8 cellular contexts compared by ENCODE assay signal in the genomic region with DNA sequence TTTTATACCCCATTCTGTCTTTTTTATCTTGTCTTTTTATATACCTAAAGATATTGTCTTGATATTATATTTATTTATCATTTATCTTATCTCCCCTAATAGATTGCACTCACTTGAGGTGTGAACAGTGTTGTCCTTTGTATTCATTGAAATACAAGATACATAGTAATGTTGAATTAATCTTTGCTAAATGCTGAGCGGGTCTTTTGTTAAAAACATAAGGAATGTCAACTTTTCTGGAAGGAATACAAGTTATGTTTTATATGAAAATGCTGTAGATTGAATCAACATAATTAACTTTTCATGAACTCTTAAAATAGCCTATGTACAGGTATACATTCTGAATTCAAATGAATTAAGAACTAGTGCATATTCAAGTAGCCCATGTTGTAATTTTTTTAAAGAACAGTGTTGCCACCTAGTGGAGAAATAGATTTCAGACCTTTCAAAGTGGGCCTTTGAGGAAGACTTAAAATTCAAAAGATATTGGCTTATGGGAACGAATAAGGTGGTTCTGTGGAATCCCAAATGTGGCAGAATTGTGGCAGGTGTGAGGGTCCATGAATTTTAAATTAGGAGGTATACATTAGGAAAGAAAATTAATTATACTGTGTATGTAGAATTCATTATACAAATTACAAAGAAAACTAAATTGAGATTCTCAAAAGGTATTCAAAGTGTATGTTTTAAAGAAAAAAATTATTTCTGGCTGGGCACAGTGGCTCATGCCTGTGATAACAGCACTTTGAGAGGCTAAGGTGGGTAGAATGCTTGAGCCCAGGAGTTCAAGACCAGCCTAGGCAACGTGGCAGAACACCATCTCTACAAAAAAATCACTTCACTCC. TPM values are rescaled to one million over a fixed set of nuclear protein-coding genes. Genes with fewer than 3 reads are reported as not detected.
DNase-seq lines count a peak whose midpoint lies in the region; ATAC-seq, FAIRE-seq and TF ChIP-seq lines count a peak whose summit lies in the region.

No MANE protein-coding gene starts in this region.

- H3K9me3 ChIP-seq in CD8-positive, alpha-beta T cell (ENCODE audit: low read length) = no peaks in the 10 kb centered on the region
- H3K9me3 ChIP-seq in GM12878 (replicated peaks; ENCODE audit: control insufficient read depth, insufficient read depth, low read length) (no peaks in the 10 kb centered on the region), vagina (no peaks in the 10 kb centered on the region)

- POLR2A ChIA-PET in CD8-positive, alpha-beta T cell (lab: Charles Lee) = no interaction called here
- POLR2A ChIA-PET in GM12878 (lab: Charles Lee) = no interaction called here

- H3K4me3 ChIP-seq in CD8-positive, alpha-beta T cell (ENCODE audit: low read depth, low read length) = no peak overlapping the region
- H3K4me3 ChIP-seq in GM12878 (no peak overlapping the region), vagina (no peak overlapping the region)

- peak; percentile 70 for TF ChIP-seq RAD21 in GM12878 (IDR thresholded peaks at IDR 0.05; ENCODE audit: insufficient read depth, low read depth, low read length)

- RAD21 ChIA-PET in GM12878 (lab: Charles Lee; ENCODE audit: unreplicated experiment) = interaction anchor here (1.0 to 1.6 kb wide), 2 partner anchors 11 to 208 kb away, joined by 4 read pairs; no protein-coding TSS in a partner anchor

- H3K36me3 ChIP-seq in CD8-positive, alpha-beta T cell (ENCODE audit: insufficient read depth, low read length) = no peaks in the 10 kb centered on the region
- H3K36me3 ChIP-seq in GM12878 (ENCODE audit: control insufficient read depth in 2 of 2, insufficient read depth in 2 of 2, low read length in 1 of 2) (no peaks in the 10 kb centered on the region), vagina (no peaks in the 10 kb centered on the region)

- H3K4me3 Mint-ChIP-seq in CD8-positive, alpha-beta T cell = no peak overlapping the region

- no TSS peak for BruUV-seq in GM12878 (replicated peaks; lab: Mats Ljungman, UMichigan)

- H3K27me3 Mint-ChIP-seq in CD8-positive, alpha-beta T cell (ENCODE audit: low read depth) = no peaks in the 10 kb centered on the region

- in situ Hi-C loops in GM12878 (cut with MboI) = loop anchor here (25.0 kb wide), 1 partner anchor 301 kb away; no protein-coding TSS in a partner anchor

- 51% methylated on average over 3 of the region's 3 CpGs for WGBS in GM12878 (ENCODE audit: insufficient coverage, insufficient replicate concordance, low lambda C conversion rate, missing lambda C conversion rate)

- TF ChIP-seq CTCF in CD8-positive, alpha-beta T cell (IDR thresholded peaks at IDR 0.05) = peak; percentile 88
- TF ChIP-seq CTCF in GM12878 (IDR thresholded peaks at IDR 0.05 in 2 of 3, conservative IDR thresholded peaks at IDR 0.05 in 1 of 3; ENCODE audit: control insufficient read depth in 2 of 3, extremely low read depth in 1 of 3, insufficient read depth in 1 of 3, low read depth in 3 of 3, low read length in 3 of 3) = peak; percentile 42 to 65 (median 59); a peak in 5 of 6 replicates
- peak; percentile 23 to 38 (median 28) for TF ChIP-seq CTCF in vagina (IDR thresholded peaks at IDR 0.05)

- no peak overlapping the region for H3K27ac ChIP-seq in CD8-positive, alpha-beta T cell (ENCODE audit: low read depth, low read length)
- H3K27ac ChIP-seq in GM12878 (ENCODE audit: control insufficient read depth, insufficient read depth) (no peak overlapping the region), vagina (no peak overlapping the region)

- no peak for TF ChIP-seq EP300 in GM12878 (IDR thresholded peaks at IDR 0.05; ENCODE audit: borderline replicate concordance in 1 of 2, control insufficient read depth in 1 of 2, low read depth in 2 of 2, low read length in 2 of 2)

- TF ChIP-seq POLR2A in H54 (IDR thresholded peaks at IDR 0.05; ENCODE audit: low read depth, low read length) (no peak), GM12878 (IDR thresholded peaks at IDR 0.05; ENCODE audit: low read depth, low read length) (no peak), vagina (IDR thresholded peaks at IDR 0.05) (no peak)

- peaks cover 11% of the 10 kb centered on the region for H3K36me3 Mint-ChIP-seq in CD8-positive, alpha-beta T cell

- FAIRE-seq in H54 (lab: Jason Lieb, UNC) = peak; percentile 11
- FAIRE-seq in GM12878 (lab: Jason Lieb, UNC) = peak; percentile 89

- no peak overlapping the region for H3K27ac Mint-ChIP-seq in CD8-positive, alpha-beta T cell

- H2AFZ ChIP-seq in GM12878 (ENCODE audit: control insufficient read depth, low read depth, low read length) = no peak overlapping the region

- CTCF ChIA-PET in CD8-positive, alpha-beta T cell (lab: Charles Lee) = interaction anchor here (0.7 to 1.0 kb wide), 3 partner anchors 17 to 641 kb away, joined by 3 read pairs; no protein-coding TSS in a partner anchor
- CTCF ChIA-PET in GM12878 (lab: Yijun Ruan, JAX) = interaction anchor here (0.9 to 1.9 kb wide), 4 partner anchors 10 to 213 kb away, joined by 3 to 9 read pairs (median 7); a partner anchor contains a TSS

- DNase-seq in CD8-positive, alpha-beta T cell = no peak
- DNase-seq in H54 (ENCODE audit: insufficient read length, low spot score) = peak; percentile 6
- peak; percentile 39 for DNase-seq in NCI-H524 treated with DMSO at 0.1 percent for 48 hours (lab: John Stamatoyannopoulos, UW)
- DNase-seq in GM12878 (ENCODE audit: low read depth, low spot score) = no peak
- peak; percentile 71 for DNase-seq in kidney tubule cell (ENCODE audit: low spot score)
- DNase-seq in vagina (ENCODE audit: extremely low spot score in 2 of 2) = no peak
- no peak for DNase-seq in mucosa of gallbladder (ENCODE audit: low spot score)

- no peaks in the 10 kb centered on the region for H4K20me1 ChIP-seq in GM12878 (ENCODE audit: control insufficient read depth, insufficient read depth)

- SMC1A ChIA-PET in GM12878 (lab: Charles Lee; ENCODE audit: uncharacterized antibody, unreplicated experiment) = interaction anchor here (0.9 kb wide), 1 partner anchor 41 kb away, joined by 3 read pairs; no protein-coding TSS in a partner anchor

- H3K9me3 Mint-ChIP-seq in CD8-positive, alpha-beta T cell = no peaks in the 10 kb centered on the region

- H3K4me1 Mint-ChIP-seq in CD8-positive, alpha-beta T cell (ENCODE audit: low read depth) = no peaks in the 10 kb centered on the region

- intact Hi-C loops in CD8-positive, alpha-beta T cell (cut with DNase I, micrococcal nuclease) = loop anchor here in 1 of 2 experiments (1.0 to 10.0 kb wide), 2 partner anchors 310 to 533 kb away; no protein-coding TSS in a partner anchor
- intact Hi-C loops in GM12878 (cut with micrococcal nuclease; ENCODE audit: unreplicated experiment) (loop anchor here (5.0 to 10.0 kb wide), 2 partner anchors 311 to 403 kb away; no protein-coding TSS in a partner anchor), vagina (cut with DNase I) (no loop called here)

- no peaks in the 10 kb centered on the region for H3K4me1 ChIP-seq in CD8-positive, alpha-beta T cell (ENCODE audit: insufficient read depth, low read length)
- H3K4me1 ChIP-seq in GM12878 (ENCODE audit: control insufficient read depth, insufficient read depth, low read length) = no peaks in the 10 kb centered on the region
- no peaks in the 10 kb centered on the region for H3K4me1 ChIP-seq in vagina

- no peaks in the 10 kb centered on the region for H3K79me2 ChIP-seq in GM12878 (ENCODE audit: control insufficient read depth, insufficient read depth, low read length)

- H3K9ac ChIP-seq in GM12878 (ENCODE audit: control insufficient read depth, insufficient read depth, low read length) = no peak overlapping the region

- no peak overlapping the region for H3K4me2 ChIP-seq in GM12878 (ENCODE audit: control insufficient read depth, insufficient read depth)

- peak; percentile 58 for ATAC-seq in CD8-positive, alpha-beta T cell
- peak; percentile 86 for ATAC-seq in GM12878
- ATAC-seq in GM21737 (IDR thresholded peaks at IDR 0.05; ENCODE audit: unreplicated experiment) = no peak

- H3K27me3 ChIP-seq in CD8-positive, alpha-beta T cell (ENCODE audit: insufficient read depth, low read length) = no peaks in the 10 kb centered on the region
- no peaks in the 10 kb centered on the region for H3K27me3 ChIP-seq in GM12878 (replicated peaks in 1 of 2; ENCODE audit: control insufficient read depth in 2 of 2, insufficient read depth in 2 of 2, low read length in 1 of 2)
- H3K27me3 ChIP-seq in vagina = no peaks in the 10 kb centered on the region

RNA-seq across cellular contexts. Expression of a gene that starts 19.1 kb away (rescaled TPM):
- total RNA-seq in CD8-positive, alpha-beta T cell = 1 to 10 TPM; 2.4 to 2.9 TPM
- 3.1 and 3.9 TPM in 2 replicates for total RNA-seq in GM12878 (2013; cell fraction: nucleolus; rRNA removed)
- total RNA-seq in GM12878 (2014; rRNA removed) (0.79 and 1.6 TPM in 2 replicates), GM12878 (2014; rRNA removed; fragmentation: Illumina TruSeq; extraction: Trizol) (2.4 and 2.6 TPM in 2 replicates), GM12878 (2021) (0.64 and 0.77 TPM in 2 replicates), vagina (5.6 TPM), mucosa of gallbladder (3.7 TPM)
- polyA plus RNA-seq in GM12878 (2011; ENCODE audit: low read depth) = 0.84 TPM
- polyA plus RNA-seq in GM12878 (2011; rRNA removed) (0.50 and 0.58 TPM in 2 replicates), GM12878 (2014; fragmentation: Illumina TruSeq; extraction: Trizol) (1.3 and 2.1 TPM in 2 replicates), GM12878 (2014; fragmentation: Nextera tagmentation; extraction: Ambion mirVana) (under 1 TPM; 0.60 to 0.69 TPM), GM12878 (2014; rRNA removed) (0.34 and 1.3 TPM in 2 replicates), GM12878 (2016; fragmentation: Nextera tagmentation; extraction: Ambion mirVana) (1 to 10 TPM in 1 of 2 experiments, under 1 TPM in 1; 0.79 to 1.4 TPM)
- 0.10 and 0.18 TPM in 2 replicates for polyA plus RNA-seq in GM12878 (2011; cell fraction: cytosol; rRNA removed)
- 0.33 and 0.42 TPM in 2 replicates for polyA plus RNA-seq in GM12878 (2011; cell fraction: nucleus; rRNA removed)
- 0.58 and 0.83 TPM in 2 replicates for polyA plus RNA-seq in GM12878 (2012)
- polyA minus RNA-seq in GM12878 (2011; rRNA and poly(A)+ RNA removed) = 0.15 and 0.22 TPM in 2 replicates
- not detected in 2 replicates for polyA minus RNA-seq in GM12878 (2011; cell fraction: cytosol; rRNA and poly(A)+ RNA removed)
- not detected in 2 replicates for polyA minus RNA-seq in GM12878 (2011; cell fraction: nucleus; rRNA and poly(A)+ RNA removed)

RNA-seq across cellular contexts. Expression of a gene that starts 19.1 kb away (rescaled TPM):
- total RNA-seq in CD8-positive, alpha-beta T cell = 1 to 10 TPM; 8.0 to 9.0 TPM
- 40.4 and 44.1 TPM in 2 replicates for total RNA-seq in GM12878 (2013; cell fraction: nucleolus; rRNA removed)
- 7.3 and 7.9 TPM in 2 replicates for total RNA-seq in GM12878 (2014; rRNA removed)
- 7.0 and 7.4 TPM in 2 replicates for total RNA-seq in GM12878 (2014; rRNA removed; fragmentation: Illumina TruSeq; extraction: Trizol)
- 9.9 and 11.4 TPM in 2 replicates for total RNA-seq in GM12878 (2021)
- polyA plus RNA-seq in GM12878 (2011; ENCODE audit: low read depth) = 3.2 TPM
- polyA plus RNA-seq in GM12878 (2011; rRNA removed) = 8.8 and 10.0 TPM in 2 replicates
- 5.6 TPM in 2 replicates for polyA plus RNA-seq in GM12878 (2011; cell fraction: cytosol; rRNA removed)
- 23.4 and 26.7 TPM in 2 replicates for polyA plus RNA-seq in GM12878 (2011; cell fraction: nucleus; rRNA removed)
- polyA plus RNA-seq in GM12878 (2012) = 4.5 and 5.2 TPM in 2 replicates
- polyA plus RNA-seq in GM12878 (2014; fragmentation: Illumina TruSeq; extraction: Trizol) = 8.6 and 10.9 TPM in 2 replicates
- 1 to 10 TPM; 2.4 TPM for polyA plus RNA-seq in GM12878 (2014; fragmentation: Nextera tagmentation; extraction: Ambion mirVana)
- polyA plus RNA-seq in GM12878 (2014; rRNA removed) = 7.0 TPM in 2 replicates
- polyA plus RNA-seq in GM12878 (2016; fragmentation: Nextera tagmentation; extraction: Ambion mirVana) = 1 to 10 TPM; 7.2 to 8.4 TPM
- polyA minus RNA-seq in GM12878 (2011; rRNA and poly(A)+ RNA removed) = 9.5 and 12.1 TPM in 2 replicates
- 4.2 and 6.4 TPM in 2 replicates for polyA minus RNA-seq in GM12878 (2011; cell fraction: cytosol; rRNA and poly(A)+ RNA removed)
- 12.5 and 20.2 TPM in 2 replicates for polyA minus RNA-seq in GM12878 (2011; cell fraction: nucleus; rRNA and poly(A)+ RNA removed)
- total RNA-seq in vagina = 8.6 TPM
- total RNA-seq in mucosa of gallbladder = 43.1 TPM

RNA-seq across cellular contexts. Expression of a gene that starts 46.0 kb away (rescaled TPM):
- 1 to 10 TPM; 3.8 to 4.0 TPM for total RNA-seq in CD8-positive, alpha-beta T cell
- total RNA-seq in GM12878 (2013; cell fraction: nucleolus; rRNA removed) = 16.9 and 18.2 TPM in 2 replicates
- total RNA-seq in GM12878 (2014; rRNA removed) (7.9 and 10.2 TPM in 2 replicates), GM12878 (2014; rRNA removed; fragmentation: Illumina TruSeq; extraction: Trizol) (8.6 and 10.0 TPM in 2 replicates), GM12878 (2021) (13.1 and 13.6 TPM in 2 replicates), vagina (20.9 TPM), mucosa of gallbladder (66.1 TPM)
- 6.2 TPM for polyA plus RNA-seq in GM12878 (2011; ENCODE audit: low read depth)
- polyA plus RNA-seq in GM12878 (2011; rRNA removed) (13.8 and 17.5 TPM in 2 replicates), GM12878 (2014; fragmentation: Illumina TruSeq; extraction: Trizol) (7.6 and 9.0 TPM in 2 replicates), GM12878 (2014; fragmentation: Nextera tagmentation; extraction: Ambion mirVana) (1 to 10 TPM; 6.3 to 9.9 TPM), GM12878 (2014; rRNA removed) (9.7 and 10.5 TPM in 2 replicates), GM12878 (2016; fragmentation: Nextera tagmentation; extraction: Ambion mirVana) (10 to 100 TPM; 22.0 to 23.4 TPM)
- 6.9 and 9.2 TPM in 2 replicates for polyA plus RNA-seq in GM12878 (2011; cell fraction: cytosol; rRNA removed)
- polyA plus RNA-seq in GM12878 (2011; cell fraction: nucleus; rRNA removed) = 5.1 and 5.6 TPM in 2 replicates
- polyA plus RNA-seq in GM12878 (2012) = 7.9 and 9.6 TPM in 2 replicates
- polyA minus RNA-seq in GM12878 (2011; rRNA and poly(A)+ RNA removed) = 17.8 and 19.0 TPM in 2 replicates
- 3.5 TPM in 2 replicates for polyA minus RNA-seq in GM12878 (2011; cell fraction: cytosol; rRNA and poly(A)+ RNA removed)
- 3.6 and 4.4 TPM in 2 replicates for polyA minus RNA-seq in GM12878 (2011; cell fraction: nucleus; rRNA and poly(A)+ RNA removed)

RNA-seq across cellular contexts. Expression of a gene that starts 46.5 kb away (rescaled TPM):
- total RNA-seq in CD8-positive, alpha-beta T cell = 1 to 10 TPM; 6.1 to 6.8 TPM
- 12.9 and 15.5 TPM in 2 replicates for total RNA-seq in GM12878 (2013; cell fraction: nucleolus; rRNA removed)
- 18.2 and 19.3 TPM in 2 replicates for total RNA-seq in GM12878 (2014; rRNA removed)
- total RNA-seq in GM12878 (2014; rRNA removed; fragmentation: Illumina TruSeq; extraction: Trizol) = 18.3 and 19.8 TPM in 2 replicates
- total RNA-seq in GM12878 (2021) = 10.4 and 13.3 TPM in 2 replicates
- polyA plus RNA-seq in GM12878 (2011; ENCODE audit: low read depth) = 3.7 TPM
- 18.8 and 25.6 TPM in 2 replicates for polyA plus RNA-seq in GM12878 (2011; rRNA removed)
- 12.0 and 13.7 TPM in 2 replicates for polyA plus RNA-seq in GM12878 (2011; cell fraction: cytosol; rRNA removed)
- 4.2 and 5.3 TPM in 2 replicates for polyA plus RNA-seq in GM12878 (2011; cell fraction: nucleus; rRNA removed)
- polyA plus RNA-seq in GM12878 (2012) = 5.4 and 6.9 TPM in 2 replicates
- 23.7 and 26.2 TPM in 2 replicates for polyA plus RNA-seq in GM12878 (2014; fragmentation: Illumina TruSeq; extraction: Trizol)
- polyA plus RNA-seq in GM12878 (2014; fragmentation: Nextera tagmentation; extraction: Ambion mirVana) = 10 to 100 TPM; 19.0 to 21.4 TPM
- 18.5 and 20.0 TPM in 2 replicates for polyA plus RNA-seq in GM12878 (2014; rRNA removed)
- 10 to 100 TPM; 28.5 to 30.9 TPM for polyA plus RNA-seq in GM12878 (2016; fragmentation: Nextera tagmentation; extraction: Ambion mirVana)
- 11.0 and 11.6 TPM in 2 replicates for polyA minus RNA-seq in GM12878 (2011; rRNA and poly(A)+ RNA removed)
- polyA minus RNA-seq in GM12878 (2011; cell fraction: cytosol; rRNA and poly(A)+ RNA removed) = 3.5 and 5.4 TPM in 2 replicates
- 6.4 and 12.0 TPM in 2 replicates for polyA minus RNA-seq in GM12878 (2011; cell fraction: nucleus; rRNA and poly(A)+ RNA removed)
- total RNA-seq in vagina = 5.9 TPM
- 9.5 TPM for total RNA-seq in mucosa of gallbladder

Comparison
In these comparisons a context has a peak if more than half of its experiments do, and no peak if none do; other contexts are left out.
1. DNase-seq: peak in H54 (single experiment), NCI-H524 treated with DMSO at 0.1 percent for 48 hours (single experiment) and kidney tubule cell (single experiment); none in CD8-positive, alpha-beta T cell (0 of 7), GM12878 (single experiment), vagina (0 of 2) and mucosa of gallbladder (single experiment).
2. CTCF ChIP-seq: peak in every context shown above with its lines; median percentile 88 in CD8-positive, alpha-beta T cell; 59 in GM12878; 28 in vagina.